In the genomic region with DNA sequence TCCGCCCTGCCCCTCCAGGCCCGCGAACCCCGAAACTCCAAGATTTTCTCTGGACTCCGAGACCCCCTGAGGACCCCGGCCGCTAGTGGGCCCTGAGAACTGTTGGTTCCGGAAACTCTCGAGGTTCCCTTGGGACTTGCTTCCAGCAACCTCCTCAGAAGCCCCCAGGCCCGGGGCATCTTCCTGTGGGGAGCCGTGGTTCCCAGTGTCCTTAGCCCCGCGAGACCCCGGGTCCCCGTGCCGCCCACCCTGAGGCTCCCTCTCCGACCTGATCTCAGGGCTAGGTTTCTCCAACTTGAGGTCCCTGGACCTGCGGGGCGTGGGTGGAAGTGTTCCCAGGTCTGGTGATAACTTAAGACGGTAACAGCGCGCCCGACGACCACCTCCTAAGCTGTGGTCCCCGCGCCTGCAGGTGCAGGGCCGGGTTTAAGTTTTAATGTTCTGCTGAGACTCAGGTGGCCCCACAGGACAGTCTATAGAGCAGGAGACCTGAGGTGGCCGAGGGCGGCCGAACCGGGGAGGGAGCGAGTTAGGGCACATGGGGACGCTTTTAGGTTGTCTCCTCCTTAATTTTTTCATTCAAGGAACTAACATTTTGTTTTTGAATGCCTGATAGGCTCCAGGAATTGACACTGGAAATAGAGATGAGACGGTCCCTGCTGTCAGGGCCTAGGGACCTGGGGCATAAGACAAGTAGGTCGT, we compare ENCODE assay signal across 8 cellular contexts. TPM values are rescaled to one million over a fixed set of nuclear protein-coding genes. Genes with fewer than 3 reads are reported as not detected.
DNase-seq lines count a peak whose midpoint lies in the region; ATAC-seq and TF ChIP-seq lines count a peak whose summit lies in the region.

No MANE protein-coding gene starts in this region.

- H4K20me1 ChIP-seq in DOHH2 (ENCODE audit: control insufficient read depth, insufficient read depth, low read depth, low read length) (peaks cover 5% of the 10 kb centered on the region; the same call in 1 of the 2 replicates), PC-9 (ENCODE audit: insufficient read depth) (peaks cover 15% of the 10 kb centered on the region)

- no peaks in the 10 kb centered on the region for H3K9me3 ChIP-seq in DOHH2 (ENCODE audit: control insufficient read depth, insufficient read depth, low read length)
- H3K9me3 ChIP-seq in PC-9 (ENCODE audit: insufficient read depth, low read depth): no peaks in the 10 kb centered on the region
- no peaks in the 10 kb centered on the region for H3K9me3 ChIP-seq in ectodermal cell (ENCODE audit: control insufficient read depth, low read length)

- DNase-seq in PC-9 (no peak), germinal center (ENCODE audit: low spot score) (no peak), NCI-H146 treated with DMSO at 0.1 percent for 48 hours (lab: John Stamatoyannopoulos, UW; ENCODE audit: unreplicated experiment) (no peak), medulla oblongata (ENCODE audit: extremely low spot score) (no peak), SIG-M5 treated with dmso at 0.1 percent for 504 hours (lab: John Stamatoyannopoulos, UW; ENCODE audit: unreplicated experiment) (no peak)
- no peak for DNase-seq in natural killer cell treated with Interleukin-12 subunit alpha and Interleukin-12 subunit beta and Interleukin-15 and Interleukin-18, amount 100 ng/mL, for 72 hours (ENCODE audit: low spot score)

- peaks cover 30 to 33% of the 10 kb centered on the region in 2 donors for H3K4me1 Mint-ChIP-seq in natural killer cell treated with Interleukin-12 subunit alpha and Interleukin-12 subunit beta and Interleukin-15 and Interleukin-18, amount 100 ng/mL, for 72 hours (ENCODE audit: low read depth in 2 of 2)

- no peak for ATAC-seq in natural killer cell treated with Interleukin-12 subunit alpha and Interleukin-12 subunit beta and Interleukin-15 and Interleukin-18, amount 100 ng/mL, for 72 hours

- H3F3A ChIP-seq in DOHH2 (ENCODE audit: control insufficient read depth, insufficient read depth) (no peaks in the 10 kb centered on the region), PC-9 (ENCODE audit: insufficient read depth, low read depth) (no peaks in the 10 kb centered on the region; the same call in 1 of the 2 replicates)

- POLR2A ChIA-PET in PC-9 (lab: Charles Lee; ENCODE audit: unreplicated experiment): interaction anchor here (0.6 kb wide), 1 partner anchor 222 kb away, joined by 3 read pairs; no protein-coding TSS in a partner anchor

- no peaks in the 10 kb centered on the region for H3K9me3 Mint-ChIP-seq in natural killer cell treated with Interleukin-12 subunit alpha and Interleukin-12 subunit beta and Interleukin-15 and Interleukin-18, amount 100 ng/mL, for 72 hours

- H3K79me2 ChIP-seq in DOHH2 (ENCODE audit: control insufficient read depth, low read length): peaks cover 41% of the 10 kb centered on the region
- peaks cover 53% of the 10 kb centered on the region for H3K79me2 ChIP-seq in PC-9 (ENCODE audit: low read depth)

- H3K4me2 ChIP-seq in DOHH2 (ENCODE audit: low read length) (peak overlapping the region; percentile 93), PC-9 (peak overlapping the region; percentile 96)

- CTCF ChIA-PET in PC-9 (lab: Charles Lee): no interaction called here

- TF ChIP-seq CTCF in DOHH2 (IDR thresholded peaks at IDR 0.05; ENCODE audit: low read depth, low read length, poor library complexity, severe bottlenecking): no peak
- no peak for TF ChIP-seq CTCF in PC-9 (conservative IDR thresholded peaks at IDR 0.05)

- H3K4me1 ChIP-seq in DOHH2 (ENCODE audit: control insufficient read depth, low read length) (peaks cover 19% of the 10 kb centered on the region), PC-9 (replicated peaks; ENCODE audit: insufficient read depth) (peaks cover 29% of the 10 kb centered on the region), ectodermal cell (ENCODE audit: control insufficient read depth, insufficient read depth, low read length) (peaks cover 19% of the 10 kb centered on the region)

- H3K36me3 ChIP-seq in DOHH2 (ENCODE audit: control insufficient read depth, low read length) (peaks cover 4% of the 10 kb centered on the region; the same call in 1 of the 2 replicates), PC-9 (ENCODE audit: low read depth) (0 out of 2 replicates have a peak, but pooled peaks cover 5% of the 10 kb centered on the region), ectodermal cell (ENCODE audit: control insufficient read depth, insufficient read depth, low read length) (no peaks in the 10 kb centered on the region)

- BruUV-seq in PC-9 (replicated peaks; lab: Mats Ljungman, UMichigan): TSS peak; percentile 51

- H3K36me3 Mint-ChIP-seq in natural killer cell treated with Interleukin-12 subunit alpha and Interleukin-12 subunit beta and Interleukin-15 and Interleukin-18, amount 100 ng/mL, for 72 hours: no peaks in the 10 kb centered on the region

- no peaks in the 10 kb centered on the region for H3K27me3 Mint-ChIP-seq in natural killer cell treated with Interleukin-12 subunit alpha and Interleukin-12 subunit beta and Interleukin-15 and Interleukin-18, amount 100 ng/mL, for 72 hours

- H2AFZ ChIP-seq in PC-9: peak overlapping the region; percentile 87

- 7 to 8% methylated on average over 35 of the region's 35 CpGs for WGBS in ectodermal cell, 2 experiments

- H3K4me3 ChIP-seq in DOHH2 (ENCODE audit: low read length) (peak overlapping the region; percentile 77), PC-9 (peak overlapping the region; percentile 94), ectodermal cell (ENCODE audit: insufficient read depth, low read depth, low read length) (peak overlapping the region; percentile 85)

- peak overlapping the region; percentile 78 for H3K4me3 Mint-ChIP-seq in natural killer cell treated with Interleukin-12 subunit alpha and Interleukin-12 subunit beta and Interleukin-15 and Interleukin-18, amount 100 ng/mL, for 72 hours

- peak overlapping the region; percentile 13 to 82 for H3K27ac Mint-ChIP-seq in natural killer cell treated with Interleukin-12 subunit alpha and Interleukin-12 subunit beta and Interleukin-15 and Interleukin-18, amount 100 ng/mL, for 72 hours

- H3K27ac ChIP-seq in DOHH2 (ENCODE audit: low read depth, low read length) (peak overlapping the region; percentile 56), PC-9 (peak overlapping the region; percentile 19; the same call in 1 of the 2 replicates), ectodermal cell (ENCODE audit: insufficient read depth, low read depth, low read length, poor library complexity, severe bottlenecking) (peak overlapping the region; percentile 23)

- H3K9me2 ChIP-seq in DOHH2 (replicated peaks; ENCODE audit: control insufficient read depth, low read length) (no peaks in the 10 kb centered on the region), PC-9 (ENCODE audit: insufficient read depth) (no peaks in the 10 kb centered on the region)

- H3K27me3 ChIP-seq in DOHH2 (ENCODE audit: control insufficient read depth, low read length) (no peaks in the 10 kb centered on the region), PC-9 (ENCODE audit: insufficient read depth, low read depth) (no peaks in the 10 kb centered on the region), ectodermal cell (ENCODE audit: control insufficient read depth, insufficient read depth, low read length, poor library complexity, severe bottlenecking) (peaks cover 11% of the 10 kb centered on the region)

- intact Hi-C loops in PC-9 (cut with micrococcal nuclease; ENCODE audit: unreplicated experiment): loop anchor here (10.0 kb wide), 1 partner anchor 124 kb away; no protein-coding TSS in a partner anchor

RNA-seq across cellular contexts. Expression of a gene that starts 0.7 kb away (rescaled TPM):
- 24.4 and 35.4 TPM in 2 replicates for total RNA-seq in PC-9 (2021)
- polyA plus RNA-seq in ectodermal cell (2013, experiment 1 of 4): 26.6 TPM
- polyA plus RNA-seq in ectodermal cell (2013, experiment 2 of 4): 27.1 TPM
- 24.6 TPM for polyA plus RNA-seq in ectodermal cell (2013, experiment 3 of 4)
- 23.2 TPM for polyA plus RNA-seq in ectodermal cell (2013, experiment 4 of 4)
- 100 to 1,000 TPM in 1 of 2 donors, 10 to 100 TPM in 1; 24.9 to 138 TPM for total RNA-seq in natural killer cell treated with Interleukin-12 subunit alpha and Interleukin-12 subunit beta and Interleukin-15 and Interleukin-18, amount 100 ng/mL, for 72 hours

RNA-seq across cellular contexts. Expression of a gene that starts 25.7 kb away (rescaled TPM):
- total RNA-seq in PC-9 (2021): 1.0 and 1.4 TPM in 2 replicates
- not detected for polyA plus RNA-seq in ectodermal cell (2013, experiment 1 of 4)
- polyA plus RNA-seq in ectodermal cell (2013, experiment 2 of 4): 0.59 TPM
- polyA plus RNA-seq in ectodermal cell (2013, experiment 3 of 4): not detected
- not detected for polyA plus RNA-seq in ectodermal cell (2013, experiment 4 of 4)
- total RNA-seq in natural killer cell treated with Interleukin-12 subunit alpha and Interleukin-12 subunit beta and Interleukin-15 and Interleukin-18, amount 100 ng/mL, for 72 hours: not detected
